Comparison of ENCODE assay signal across 29 cellular contexts in genomic region chr7:120207037-120207436, GRCh38.
"Had no signal": no experiment of that assay in that cellular context is flagged by ENCODE, and none has a peak within 500 bp of the region (broad histone marks: within the 10 kb centered on the region; RNA-seq: fewer than 3 reads in every experiment).

No MANE protein-coding gene starts in this region.

- H3K4me3 Mint-ChIP-seq: activated CD4-positive, alpha-beta memory T cell treated with anti-CD3 and anti-CD28 coated beads, Interleukin-2, amount 10 ng/mL, durations not matched to agents 7 days and 5 days; activated CD4-positive, alpha-beta T cell treated with anti-CD3 and anti-CD28 coated beads, Interleukin-2, amount 10 ng/mL, durations not matched to agents 7 days and 5 days; activated naive CD4-positive, alpha-beta T cell treated with anti-CD3 and anti-CD28 coated beads, Interleukin-2, amount 10 ng/mL, durations not matched to agents 7 days and 5 days; activated naive CD8-positive, alpha-beta T cell treated with anti-CD3 and anti-CD28 coated beads, Interleukin-2, amount 10 ng/mL, durations not matched to agents 7 days and 5 days; activated T-cell treated with anti-CD3 and anti-CD28 coated beads, Interleukin-2, amount 50 U/mL, for 24 hours; activated T-cell treated with anti-CD3 and anti-CD28 coated beads, Interleukin-2, amount 50 U/mL, for 72 hours; brain; effector memory CD8-positive, alpha-beta T cell had no signal

- H3K27me3 ChIP-seq: ascending aorta, breast epithelium, cardiac muscle cell, esophagus squamous epithelium, gastroesophageal sphincter had no signal

- DNase-seq: activated CD4-positive, alpha-beta memory T cell treated with anti-CD3 and anti-CD28 coated beads, Interleukin-2, amount 10 ng/mL, durations not matched to agents 7 days and 5 days; activated CD4-positive, alpha-beta T cell treated with anti-CD3 and anti-CD28 coated beads for 1 hour; activated CD4-positive, alpha-beta T cell treated with anti-CD3 and anti-CD28 coated beads for 4 hours; activated CD4-positive, alpha-beta T cell treated with anti-CD3 and anti-CD28 coated beads, Interleukin-2, amount 10 ng/mL, durations not matched to agents 7 days and 5 days; activated CD4-positive, alpha-beta T cell treated with anti-CD3 and anti-CD28 coated beads, Interleukin-2, amount 50 U/mL, for 4 hours; activated CD8-positive, alpha-beta memory T cell treated with anti-CD3 and anti-CD28 coated beads, Interleukin-2, amount 50 U/mL, for 48 hours; activated gamma-delta T cell; activated naive CD4-positive, alpha-beta T cell; activated naive CD4-positive, alpha-beta T cell treated with anti-CD3 and anti-CD28 coated beads, Interleukin-2, amount 10 ng/mL, durations not matched to agents 7 days and 5 days; activated naive CD8-positive, alpha-beta T cell treated with anti-CD3 and anti-CD28 coated beads, Interleukin-2, amount 10 ng/mL, durations not matched to agents 7 days and 5 days; activated T-cell treated with anti-CD3 and anti-CD28 coated beads for 4 hours; activated T-cell treated with anti-CD3 and anti-CD28 coated beads, Interleukin-2, amount 50 U/mL, for 24 hours; activated T-cell treated with anti-CD3 and anti-CD28 coated beads, Interleukin-2, amount 50 U/mL, for 72 hours; central memory CD4-positive, alpha-beta T cell; cerebellar nuclear complex; dermis blood vessel endothelial cell; effector CD4-positive, alpha-beta T cell; effector memory CD8-positive, alpha-beta T cell; esophagus squamous epithelium; foreskin melanocyte; T-helper 2 cell had no signal

- H3K4me1 Mint-ChIP-seq: activated CD4-positive, alpha-beta memory T cell treated with anti-CD3 and anti-CD28 coated beads, Interleukin-2, amount 10 ng/mL, durations not matched to agents 7 days and 5 days; activated CD4-positive, alpha-beta T cell treated with anti-CD3 and anti-CD28 coated beads, Interleukin-2, amount 10 ng/mL, durations not matched to agents 7 days and 5 days; activated naive CD4-positive, alpha-beta T cell treated with anti-CD3 and anti-CD28 coated beads, Interleukin-2, amount 10 ng/mL, durations not matched to agents 7 days and 5 days; activated naive CD8-positive, alpha-beta T cell treated with anti-CD3 and anti-CD28 coated beads, Interleukin-2, amount 10 ng/mL, durations not matched to agents 7 days and 5 days; brain had no signal

- H3K36me3 ChIP-seq: ascending aorta, breast epithelium, cardiac muscle cell, esophagus squamous epithelium, gastroesophageal sphincter had no signal

- H3K4me3 ChIP-seq: ascending aorta, breast epithelium, cardiac muscle cell, coronary artery, esophagus squamous epithelium, gastroesophageal sphincter had no signal

- H3K27ac ChIP-seq: ascending aorta, breast epithelium, cardiac muscle cell, coronary artery, epithelial cell of prostate, esophagus squamous epithelium, gastroesophageal sphincter had no signal

- H3K9me3 ChIP-seq: ascending aorta had no signal

- H3K27ac Mint-ChIP-seq: activated CD4-positive, alpha-beta memory T cell treated with anti-CD3 and anti-CD28 coated beads, Interleukin-2, amount 10 ng/mL, durations not matched to agents 7 days and 5 days; activated CD4-positive, alpha-beta T cell treated with anti-CD3 and anti-CD28 coated beads, Interleukin-2, amount 10 ng/mL, durations not matched to agents 7 days and 5 days; activated naive CD4-positive, alpha-beta T cell treated with anti-CD3 and anti-CD28 coated beads, Interleukin-2, amount 10 ng/mL, durations not matched to agents 7 days and 5 days; activated naive CD4-positive, alpha-beta T cell treated with anti-CD3 and anti-CD28 coated beads, Interleukin-2, amount 50 U/mL, for 72 hours; activated naive CD8-positive, alpha-beta T cell treated with anti-CD3 and anti-CD28 coated beads, Interleukin-2, amount 10 ng/mL, durations not matched to agents 7 days and 5 days; activated T-cell treated with anti-CD3 and anti-CD28 coated beads, Interleukin-2, amount 50 U/mL, for 24 hours; activated T-cell treated with anti-CD3 and anti-CD28 coated beads, Interleukin-2, amount 50 U/mL, for 72 hours; effector memory CD8-positive, alpha-beta T cell had no signal

- H3K27me3 Mint-ChIP-seq: activated CD4-positive, alpha-beta memory T cell treated with anti-CD3 and anti-CD28 coated beads, Interleukin-2, amount 10 ng/mL, durations not matched to agents 7 days and 5 days; activated CD4-positive, alpha-beta T cell treated with anti-CD3 and anti-CD28 coated beads, Interleukin-2, amount 10 ng/mL, durations not matched to agents 7 days and 5 days; activated naive CD4-positive, alpha-beta T cell treated with anti-CD3 and anti-CD28 coated beads, Interleukin-2, amount 10 ng/mL, durations not matched to agents 7 days and 5 days; activated naive CD8-positive, alpha-beta T cell treated with anti-CD3 and anti-CD28 coated beads, Interleukin-2, amount 10 ng/mL, durations not matched to agents 7 days and 5 days; activated T-cell treated with anti-CD3 and anti-CD28 coated beads, Interleukin-2, amount 50 U/mL, for 24 hours; brain; effector memory CD8-positive, alpha-beta T cell had no signal

- H3K4me1 ChIP-seq: ascending aorta, breast epithelium, esophagus squamous epithelium, gastroesophageal sphincter had no signal

- ATAC-seq: activated naive CD4-positive, alpha-beta T cell treated with anti-CD3 and anti-CD28 coated beads, Interleukin-2, amount 50 U/mL, for 72 hours; activated T-cell treated with anti-CD3 and anti-CD28 coated beads, Interleukin-2, amount 50 U/mL, for 72 hours; effector memory CD8-positive, alpha-beta T cell; gastroesophageal sphincter had no signal

- H3K36me3 Mint-ChIP-seq: activated naive CD4-positive, alpha-beta T cell treated with anti-CD3 and anti-CD28 coated beads, Interleukin-2, amount 10 ng/mL, durations not matched to agents 7 days and 5 days; activated naive CD8-positive, alpha-beta T cell treated with anti-CD3 and anti-CD28 coated beads, Interleukin-2, amount 10 ng/mL, durations not matched to agents 7 days and 5 days; brain had no signal
